ENCODE assay signal across 11 cellular contexts in genomic region chr18:35352283-35352682, GRCh38.
"Had no signal": no experiment of that assay in that cellular context is flagged by ENCODE, and none has a peak within 500 bp of the region (broad histone marks: within the 10 kb centered on the region; RNA-seq: fewer than 3 reads in every experiment).

No MANE protein-coding gene starts in this region.

- H3K27ac ChIP-seq: GM23248, HL-60 had no signal

- H3K27ac Mint-ChIP-seq: H9, HFFc6, IgD-negative memory B cell had no signal

- H3K4me3 ChIP-seq: GM23248 had no signal

- H2AFZ ChIP-seq: GM23248 had no signal

- H3K9ac ChIP-seq: GM23248 had no signal

- FAIRE-seq: H1, H54, HTR-8/SVneo had no signal

- H3K36me3 Mint-ChIP-seq: IgD-negative memory B cell had no signal

- H3K27me3 Mint-ChIP-seq: IgD-negative memory B cell had no signal

- H3K4me3 Mint-ChIP-seq: H9, HFFc6, IgD-negative memory B cell had no signal

- DNase-seq: GM23248, H9, HCEC 1CT, HFFc6, Kasumi-1, KG1 had no signal
